In genomic region chr5:76561247-76561891, GRCh38 we compare ENCODE assay signal across 26 cellular contexts.
"Had no signal": no experiment of that assay in that cellular context is flagged by ENCODE, and none has a peak within 500 bp of the region (broad histone marks: within the 10 kb centered on the region; RNA-seq: fewer than 3 reads in every experiment).

No MANE protein-coding gene starts in this region.

- H3K36me3 Mint-ChIP-seq: stimulated activated naive B cell treated with anti-CD40 and anti-IgM and Interleukin-4, amounts not matched to agents 10 μg/mL and 1 μg/mL and 100 μg/mL, for 72 hours had no signal

- ATAC-seq: foreskin keratinocyte; psoas muscle; stimulated activated naive B cell treated with anti-CD40 and anti-IgM and Interleukin-4, amounts not matched to agents 10 μg/mL and 1 μg/mL and 100 μg/mL, for 72 hours had no signal

- FAIRE-seq: astrocyte, islet of Langerhans had no signal

- H3K27ac ChIP-seq: brain microvascular endothelial cell, esophagus muscularis mucosa, foreskin keratinocyte, left ventricle myocardium inferior, neutrophil, psoas muscle, suprapubic skin, tibial nerve, VCaP had no signal

- H3K4me3 ChIP-seq: esophagus muscularis mucosa, left ventricle myocardium inferior, lung, psoas muscle, suprapubic skin, tibial nerve had no signal

- DNase-seq: activated CD4-positive, alpha-beta T cell treated with anti-CD3 and anti-CD28 coated beads for 4 hours; activated CD4-positive, alpha-beta T cell treated with anti-CD3 and anti-CD28 coated beads, Interleukin-2, amount 50 U/mL, for 48 hours; activated CD8-positive, alpha-beta memory T cell treated with anti-CD3 and anti-CD28 coated beads for 24 hours; activated effector memory CD4-positive, alpha-beta T cell treated with anti-CD3 and anti-CD28 coated beads, Interleukin-2, amount 50 U/mL, for 16 hours; activated naive CD4-positive, alpha-beta T cell treated with anti-CD3 and anti-CD28 coated beads for 36 hours; activated naive CD8-positive, alpha-beta T cell treated with anti-CD3 and anti-CD28 coated beads for 36 hours; brain microvascular endothelial cell; caudate nucleus; foreskin keratinocyte; left ventricle myocardium inferior; mesendoderm; nephron progenitor cell; psoas muscle; stimulated activated CD4-positive, alpha-beta T cell treated with anti-CD3 and anti-CD28 coated beads, Interleukin-15, amount 100 ng/mL, for 24 hours; stimulated activated CD4-positive, alpha-beta T cell treated with anti-CD3 and anti-CD28 coated beads, Interleukin-2, amount 100 ng/mL, for 24 hours; stimulated activated naive B cell treated with anti-CD40 and anti-IgM and Interleukin-4, amounts not matched to agents 10 μg/mL and 1 μg/mL and 100 μg/mL, for 72 hours; SW 1271; T-helper 2 cell had no signal

- H3K27me3 Mint-ChIP-seq: activated naive CD8-positive, alpha-beta T cell treated with anti-CD3 and anti-CD28 coated beads for 36 hours; stimulated activated naive B cell treated with anti-CD40 and anti-IgM and Interleukin-4, amounts not matched to agents 10 μg/mL and 1 μg/mL and 100 μg/mL, for 72 hours had no signal

- H3K4me3 Mint-ChIP-seq: activated naive CD4-positive, alpha-beta T cell treated with anti-CD3 and anti-CD28 coated beads for 36 hours; activated naive CD8-positive, alpha-beta T cell treated with anti-CD3 and anti-CD28 coated beads for 36 hours; nephron progenitor cell; stimulated activated naive B cell treated with anti-CD40 and anti-IgM and Interleukin-4, amounts not matched to agents 10 μg/mL and 1 μg/mL and 100 μg/mL, for 72 hours had no signal

- H3K27ac Mint-ChIP-seq: activated naive CD4-positive, alpha-beta T cell treated with anti-CD3 and anti-CD28 coated beads for 36 hours; activated naive CD8-positive, alpha-beta T cell treated with anti-CD3 and anti-CD28 coated beads for 36 hours; stimulated activated naive B cell treated with anti-CD40 and anti-IgM and Interleukin-4, amounts not matched to agents 10 μg/mL and 1 μg/mL and 100 μg/mL, for 72 hours had no signal

- H3K4me1 ChIP-seq: foreskin keratinocyte, left ventricle myocardium inferior, psoas muscle, suprapubic skin, tibial nerve had no signal

- H3K9me3 Mint-ChIP-seq: activated naive CD4-positive, alpha-beta T cell treated with anti-CD3 and anti-CD28 coated beads for 36 hours; activated naive CD8-positive, alpha-beta T cell treated with anti-CD3 and anti-CD28 coated beads for 36 hours; nephron progenitor cell; stimulated activated naive B cell treated with anti-CD40 and anti-IgM and Interleukin-4, amounts not matched to agents 10 μg/mL and 1 μg/mL and 100 μg/mL, for 72 hours had no signal

- H3K27me3 ChIP-seq: brain microvascular endothelial cell, esophagus muscularis mucosa, neutrophil, suprapubic skin, tibial nerve had no signal

- H3K36me3 ChIP-seq: brain microvascular endothelial cell, esophagus muscularis mucosa, left ventricle myocardium inferior, suprapubic skin, tibial nerve had no signal

- H3K9me3 ChIP-seq: esophagus muscularis mucosa, left ventricle myocardium inferior, neutrophil, psoas muscle, suprapubic skin, tibial nerve had no signal
